ENCODE assay signal across 15 cellular contexts in the genomic region with DNA sequence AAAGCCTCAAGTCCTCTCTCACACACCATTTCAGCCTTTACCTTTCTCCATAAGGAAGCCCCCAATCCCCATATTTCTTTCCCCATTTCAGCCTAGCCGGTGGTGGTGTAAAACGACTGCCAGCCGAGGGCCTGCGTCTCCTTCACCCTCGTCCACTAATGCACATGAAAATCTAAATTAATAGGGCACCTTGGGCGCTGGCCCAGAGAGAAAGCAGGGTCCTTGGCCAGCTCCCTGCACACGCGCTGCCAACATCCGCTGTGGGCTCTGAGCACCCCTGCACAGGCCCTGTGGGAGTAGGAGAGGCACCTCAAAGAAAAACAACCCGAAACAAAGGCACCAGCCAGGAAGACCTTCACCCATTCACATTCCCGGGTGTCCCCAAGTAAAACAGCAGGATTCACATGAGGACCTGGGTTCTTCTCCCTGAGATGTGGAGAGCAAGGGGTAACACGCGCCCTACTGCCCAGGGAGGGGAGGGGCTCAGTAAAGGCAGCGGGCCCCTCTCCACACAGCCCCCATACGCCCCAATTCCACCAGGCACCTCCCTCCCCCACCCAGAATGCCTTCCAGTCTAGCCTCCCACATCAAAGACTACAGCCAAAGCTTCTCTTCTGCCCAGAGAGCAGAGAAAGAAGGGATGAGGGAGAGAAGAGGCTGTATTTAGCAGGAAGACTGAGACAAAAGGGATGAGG.
DNase-seq lines count a peak whose midpoint lies in the region; ATAC-seq, FAIRE-seq and TF ChIP-seq lines count a peak whose summit lies in the region.
"Had no signal": no experiment of that assay in that cellular context is flagged by ENCODE, and none has a peak within 500 bp of the region (broad histone marks: within the 10 kb centered on the region; RNA-seq: fewer than 3 reads in every experiment).

No MANE protein-coding gene starts in this region.

- peak overlapping the region in 11 of 12 donors; percentile 45 to 93 (median 82) for H3K27ac ChIP-seq in heart left ventricle
- H3K27ac ChIP-seq in foreskin keratinocyte = peak overlapping the region; percentile 13
- H3K27ac ChIP-seq in osteoblast (ENCODE audit: low read depth, low read length) = no peak overlapping the region
- H3K27ac ChIP-seq in uterus = peak overlapping the region; percentile 35 to 67
- H3K27ac ChIP-seq: SJSA1 had no signal

- H3K27me3 ChIP-seq in heart left ventricle (no peaks in the 10 kb centered on the region), foreskin keratinocyte (no peaks in the 10 kb centered on the region), osteoblast (ENCODE audit: insufficient read depth, low read length) (no peaks in the 10 kb centered on the region), uterus (no peaks in the 10 kb centered on the region)
- H3K27me3 ChIP-seq: SJSA1 had no signal

- H3K9me3 ChIP-seq in heart left ventricle = no peaks in the 10 kb centered on the region
- H3K9me3 ChIP-seq in osteoblast (ENCODE audit: low read depth, low read length) = no peaks in the 10 kb centered on the region
- H3K9me3 ChIP-seq in uterus = no peaks in the 10 kb centered on the region
- H3K9me3 ChIP-seq: HAP-1, SJSA1 had no signal

- TF ChIP-seq POLR2A in heart left ventricle (IDR thresholded peaks at IDR 0.05) (no peak), uterus (IDR thresholded peaks at IDR 0.05) (no peak)

- peaks cover 96% of the 10 kb centered on the region for H3K79me2 ChIP-seq in osteoblast (ENCODE audit: insufficient read depth, low read length)

- intact Hi-C loops in heart left ventricle (cut with DNase I) = loop anchor here in 1 of 10 donors (5.0 to 10.0 kb wide), 2 partner anchors 33 to 59 kb away; no protein-coding TSS in a partner anchor
- intact Hi-C loops in Right ventricle myocardium superior (cut with DNase I) = loop anchor here (5.0 kb wide), 1 partner anchor 33 kb away; no protein-coding TSS in a partner anchor
- intact Hi-C loops in uterus (cut with DNase I; ENCODE audit: low total_unique reads) = no loop called here

- TF ChIP-seq CTCF in heart left ventricle (IDR thresholded peaks at IDR 0.05) (no peak), foreskin keratinocyte (conservative IDR thresholded peaks at IDR 0.05) (no peak), osteoblast (IDR thresholded peaks at IDR 0.05; ENCODE audit: extremely low read depth, low read depth, low read length) (no peak), uterus (IDR thresholded peaks at IDR 0.05) (no peak)

- ATAC-seq in heart left ventricle (peak in 1 of 4 donors; percentile 8), Right ventricle myocardium superior (ENCODE audit: poor library complexity) (no peak), foreskin keratinocyte (no peak), HG02678 (IDR thresholded peaks at IDR 0.05; ENCODE audit: unreplicated experiment) (no peak)
- ATAC-seq: naive thymus-derived CD8-positive, alpha-beta T cell had no signal

- H2AFZ ChIP-seq in osteoblast (ENCODE audit: low read length) = no peak overlapping the region

- H3K4me2 ChIP-seq in osteoblast (ENCODE audit: insufficient read depth, low read length) = no peak overlapping the region

- no peak for DNase-seq in heart left ventricle
- DNase-seq in Right ventricle myocardium superior = no peak
- DNase-seq in foreskin keratinocyte = no peak
- peak; percentile 59 for DNase-seq in osteoblast (ENCODE audit: insufficient read length, low spot score, missing footprints)
- no peak for DNase-seq in uterus
- no peak for DNase-seq in KG1 (lab: John Stamatoyannopoulos, UW)
- DNase-seq in urothelium cell line (ENCODE audit: low spot score) = no peak
- DNase-seq: kidney glomerular epithelial cell; naive thymus-derived CD8-positive, alpha-beta T cell; small intestine had no signal

- FAIRE-seq in urothelium cell line (lab: Jason Lieb, UNC) = no peak
- FAIRE-seq: D721Med, small intestine, TTC549 had no signal

- no peaks in the 10 kb centered on the region for H3K36me3 ChIP-seq in heart left ventricle
- no peaks in the 10 kb centered on the region for H3K36me3 ChIP-seq in osteoblast (ENCODE audit: insufficient read depth, low read length)
- no peaks in the 10 kb centered on the region for H3K36me3 ChIP-seq in uterus
- H3K36me3 ChIP-seq: HAP-1, SJSA1 had no signal

- peaks cover 85% of the 10 kb centered on the region for H4K20me1 ChIP-seq in osteoblast (ENCODE audit: insufficient read depth, low read length)

- WGBS in heart left ventricle, 4 donors = 45 to 51% (median 50%) methylated on average over 15 of the region's 15 CpGs

- H3K4me3 ChIP-seq in heart left ventricle (no peak overlapping the region), osteoblast (ENCODE audit: insufficient read depth, low read length) (no peak overlapping the region), uterus (no peak overlapping the region)
- H3K4me3 ChIP-seq: HAP-1, SJSA1 had no signal

- H3K4me1 ChIP-seq in heart left ventricle (peaks cover 9 to 98% (median 65%) of the 10 kb centered on the region in 12 donors), foreskin keratinocyte (peaks cover 23% of the 10 kb centered on the region), osteoblast (ENCODE audit: insufficient read depth, low read length) (peaks cover 17% of the 10 kb centered on the region), uterus (peaks cover 0 to 28% of the 10 kb centered on the region in 2 donors)
- H3K4me1 ChIP-seq: HAP-1, SJSA1 had no signal
